In genomic region chr17:43018008-43018853, GRCh38 we compare ENCODE assay signal across 8 cellular contexts. TPM values are rescaled to one million over a fixed set of nuclear protein-coding genes. Genes with fewer than 3 reads are reported as not detected.
A peak's percentile ranks its signal among the peaks of the same experiment; 100 is the strongest.
DNase-seq lines count a peak whose midpoint lies in the region; ATAC-seq, FAIRE-seq and TF ChIP-seq lines count a peak whose summit lies in the region.

No MANE protein-coding gene starts in this region.

- peaks cover 32% of the 10 kb centered on the region; the same call in 1 of the 2 replicates for H4K20me1 ChIP-seq in IMR-90 (ENCODE audit: insufficient read depth, low read length)
- H4K20me1 ChIP-seq in astrocyte (ENCODE audit: insufficient read depth, low read length): peaks cover 32% of the 10 kb centered on the region
- no peaks in the 10 kb centered on the region for H4K20me1 ChIP-seq in MM.1S (ENCODE audit: insufficient read depth, low read length)

- no peak overlapping the region for H2AK5ac ChIP-seq in IMR-90 (ENCODE audit: low read depth, low read length)

- H3K14ac ChIP-seq in IMR-90 (replicated peaks; ENCODE audit: low read depth, low read length): no peak overlapping the region

- H2BK5ac ChIP-seq in IMR-90 (ENCODE audit: low read depth, low read length, poor library complexity, severe bottlenecking): no peak overlapping the region

- no peaks in the 10 kb centered on the region for H3K9me3 Mint-ChIP-seq in astrocyte (ENCODE audit: unreplicated experiment)
- no peaks in the 10 kb centered on the region for H3K9me3 Mint-ChIP-seq in naive thymus-derived CD8-positive, alpha-beta T cell

- no peak overlapping the region for H3K18ac ChIP-seq in IMR-90 (ENCODE audit: low read depth, low read length)

- no peak overlapping the region for H3K4me2 ChIP-seq in IMR-90 (ENCODE audit: low read depth, low read length)
- H3K4me2 ChIP-seq in astrocyte (ENCODE audit: low read length): peak overlapping the region; percentile 22
- H3K4me2 ChIP-seq in MM.1S (ENCODE audit: low read depth, low read length): no peak overlapping the region

- peaks cover 12% of the 10 kb centered on the region for H3K4me1 ChIP-seq in IMR-90 (ENCODE audit: control insufficient read depth, insufficient read depth, low read length)
- peaks cover 20% of the 10 kb centered on the region for H3K4me1 ChIP-seq in astrocyte (ENCODE audit: insufficient read depth, low read length)
- H3K4me1 ChIP-seq in MM.1S (ENCODE audit: low read length): no peaks in the 10 kb centered on the region

- H3K27me3 Mint-ChIP-seq in astrocyte (ENCODE audit: low read depth, unreplicated experiment): no peaks in the 10 kb centered on the region
- no peaks in the 10 kb centered on the region for H3K27me3 Mint-ChIP-seq in naive thymus-derived CD8-positive, alpha-beta T cell

- H3K9ac ChIP-seq in IMR-90 (ENCODE audit: low read depth, low read length): no peak overlapping the region
- no peak overlapping the region for H3K9ac ChIP-seq in astrocyte (ENCODE audit: low read length)
- H3K9ac ChIP-seq in MM.1S (ENCODE audit: low read length): no peak overlapping the region

- no peak overlapping the region for H3K56ac ChIP-seq in IMR-90 (ENCODE audit: extremely low read depth, insufficient read depth, low read length)

- H3K27ac ChIP-seq in IMR-90 (ENCODE audit: insufficient read depth, low read length): no peak overlapping the region
- H3K27ac ChIP-seq in astrocyte (ENCODE audit: low read depth, low read length): no peak overlapping the region
- H3K27ac ChIP-seq in MM.1S (ENCODE audit: low read length): no peak overlapping the region

- TF ChIP-seq RAD21 in IMR-90 (IDR thresholded peaks at IDR 0.05; ENCODE audit: low read length): no peak

- peaks cover 46% of the 10 kb centered on the region for H3K4me1 Mint-ChIP-seq in astrocyte (ENCODE audit: low read depth, unreplicated experiment)
- peaks cover 19 to 50% (median 31%) of the 10 kb centered on the region in 4 donors for H3K4me1 Mint-ChIP-seq in naive thymus-derived CD8-positive, alpha-beta T cell

- no peak for FAIRE-seq in astrocyte (lab: Jason Lieb, UNC)

- intact Hi-C loops in IMR-90 (cut with micrococcal nuclease): no loop called here

- no peaks in the 10 kb centered on the region for H3K9me2 ChIP-seq in MM.1S (replicated peaks; ENCODE audit: insufficient read depth, low read length)

- H4K5ac ChIP-seq in IMR-90 (ENCODE audit: low read depth, low read length): no peak overlapping the region

- H2AK9ac ChIP-seq in IMR-90 (replicated peaks; ENCODE audit: low read depth, low read length, poor library complexity): peak overlapping the region; percentile 50

- no TSS peak for BruUV-seq in IMR-90 (replicated peaks; lab: Mats Ljungman, UMichigan)

- peak overlapping the region; percentile 45 for H3K23ac ChIP-seq in IMR-90 (ENCODE audit: low read depth, low read length)

- H4K91ac ChIP-seq in IMR-90 (ENCODE audit: insufficient read depth, low read depth, low read length): no peak overlapping the region

- H3K4ac ChIP-seq in IMR-90 (ENCODE audit: low read depth, low read length): no peak overlapping the region

- TF ChIP-seq POLR2A in IMR-90 (IDR thresholded peaks at IDR 0.05; ENCODE audit: low read depth, low read length): no peak

- peaks cover 5% of the 10 kb centered on the region; the same call in 1 of the 2 replicates for H3F3A ChIP-seq in MM.1S (ENCODE audit: insufficient read depth, low read length)

- in situ Hi-C loops in IMR-90 (cut with MboI; ENCODE audit: low sequenced_read_pairs): no loop called here

- H3K9me3 ChIP-seq in IMR-90 (ENCODE audit: control insufficient read depth, insufficient read depth, low read length) (no peaks in the 10 kb centered on the region), astrocyte (ENCODE audit: insufficient read depth, low read depth, low read length) (no peaks in the 10 kb centered on the region), MM.1S (replicated peaks; ENCODE audit: insufficient read depth, low read length) (no peaks in the 10 kb centered on the region), MG63 (no peaks in the 10 kb centered on the region)

- TF ChIP-seq CTCF in IMR-90 (conservative IDR thresholded peaks at IDR 0.05; ENCODE audit: low read depth, low read length) (no peak), astrocyte (IDR thresholded peaks at IDR 0.05; ENCODE audit: insufficient read depth, low read depth, low read length) (no peak), MM.1S (IDR thresholded peaks at IDR 0.05; ENCODE audit: low read length) (no peak)

- DNase-seq in DMS79 treated with DMSO at 0.1 percent for 48 hours (lab: John Stamatoyannopoulos, UW): peak; percentile 23
- no peak for DNase-seq in IMR-90
- DNase-seq in astrocyte (ENCODE audit: low read depth): no peak
- DNase-seq in naive thymus-derived CD8-positive, alpha-beta T cell: peak in 7 of 10 donors; percentile 17 to 70 (median 45)
- DNase-seq in SIG-M5 (lab: John Stamatoyannopoulos, UW): no peak
- DNase-seq in MM.1S: no peak
- no peak for DNase-seq in MG63

- no peak overlapping the region for H2BK120ac ChIP-seq in IMR-90 (ENCODE audit: low read depth, low read length)

- peak overlapping the region; percentile 69 for H3K27ac Mint-ChIP-seq in astrocyte (ENCODE audit: unreplicated experiment)
- H3K27ac Mint-ChIP-seq in naive thymus-derived CD8-positive, alpha-beta T cell: peak overlapping the region; percentile 58 to 89 (median 79)

- dilution Hi-C loops in IMR-90 (cut with HindIII; ENCODE audit: low sequenced_read_pairs, unreplicated experiment): no loop called here

- H3K36me3 Mint-ChIP-seq in astrocyte (ENCODE audit: low read depth, unreplicated experiment): peaks cover 11% of the 10 kb centered on the region
- H3K36me3 Mint-ChIP-seq in naive thymus-derived CD8-positive, alpha-beta T cell: peaks cover 0 to 17% (median 3%) of the 10 kb centered on the region in 3 donors

- CTCF ChIA-PET in IMR-90 (lab: Yijun Ruan, JAX): no interaction called here

- peak overlapping the region; percentile 6 for H3K4me3 Mint-ChIP-seq in astrocyte (ENCODE audit: unreplicated experiment)
- H3K4me3 Mint-ChIP-seq in naive thymus-derived CD8-positive, alpha-beta T cell: peak overlapping the region in 2 of 10 donors; percentile 10 to 34

- no peak overlapping the region for H4K8ac ChIP-seq in IMR-90 (ENCODE audit: low read depth in 2 of 2, low read length in 2 of 2)

- 74% methylated on average over 4 of the region's 19 CpGs; no CpG with 5 or more reads in 1 of the 2 experiments for WGBS in IMR-90 (ENCODE audit: extremely low coverage in 2 of 2, insufficient read length in 1 of 2), 2 experiments

- H3K27me3 ChIP-seq in IMR-90 (ENCODE audit: control insufficient read depth, insufficient read depth, low read length) (no peaks in the 10 kb centered on the region), astrocyte (ENCODE audit: insufficient read depth, low read length) (no peaks in the 10 kb centered on the region), MM.1S (replicated peaks; ENCODE audit: insufficient read depth, low read length) (no peaks in the 10 kb centered on the region), MG63 (no peaks in the 10 kb centered on the region)

- no peak overlapping the region for H2AFZ ChIP-seq in IMR-90 (replicated peaks; ENCODE audit: low read length, poor library complexity)
- no peak overlapping the region for H2AFZ ChIP-seq in astrocyte (ENCODE audit: low read depth, low read length)
- H2AFZ ChIP-seq in MM.1S (ENCODE audit: low read length): no peak overlapping the region

- H2BK20ac ChIP-seq in IMR-90 (ENCODE audit: low read depth, low read length): no peak overlapping the region

- H3K79me2 ChIP-seq in astrocyte (ENCODE audit: insufficient read depth, low read length) (peaks cover 42% of the 10 kb centered on the region), MM.1S (ENCODE audit: low read length) (no peaks in the 10 kb centered on the region)

- H3K4me3 ChIP-seq in IMR-90 (ENCODE audit: insufficient read depth, low read depth, low read length) (no peak overlapping the region), astrocyte (ENCODE audit: insufficient read depth, low read depth, low read length) (no peak overlapping the region), MM.1S (ENCODE audit: low read length) (no peak overlapping the region), MG63 (no peak overlapping the region)

- peaks cover 27% of the 10 kb centered on the region for H3K9me1 ChIP-seq in IMR-90 (ENCODE audit: insufficient read depth, low read length)

- POLR2A ChIA-PET in IMR-90 (lab: Charles Lee; ENCODE audit: unreplicated experiment): no interaction called here
- POLR2A ChIA-PET in naive thymus-derived CD8-positive, alpha-beta T cell (lab: Charles Lee): interaction anchor here (0.6 to 3.7 kb wide), 4 partner anchors 13 to 37 kb away, joined by 3 to 12 read pairs (median 4); partner anchors contain the start of gene RPL27

- peaks cover 52% of the 10 kb centered on the region for H3K36me3 ChIP-seq in IMR-90 (ENCODE audit: control insufficient read depth, insufficient read depth, low read length)
- peaks cover 8% of the 10 kb centered on the region for H3K36me3 ChIP-seq in astrocyte (ENCODE audit: insufficient read depth, low read length)
- no peaks in the 10 kb centered on the region for H3K36me3 ChIP-seq in MM.1S (replicated peaks; ENCODE audit: insufficient read depth, low read length)
- H3K36me3 ChIP-seq in MG63: peaks cover 60% of the 10 kb centered on the region

- H2BK15ac ChIP-seq in IMR-90 (ENCODE audit: low read depth, low read length): no peak overlapping the region

- peaks cover 15 to 66% of the 10 kb centered on the region in 2 experiments; a peak in 3 of 4 replicates for H3K79me1 ChIP-seq in IMR-90 (ENCODE audit: low read depth in 1 of 2, low read length in 2 of 2)

- ATAC-seq in IMR-90 (ENCODE audit: low read depth): no peak
- ATAC-seq in naive thymus-derived CD8-positive, alpha-beta T cell: peak; percentile 38 to 60
- no peak for ATAC-seq in GM19023 (IDR thresholded peaks at IDR 0.05; ENCODE audit: unreplicated experiment)

RNA-seq across cellular contexts. Expression of gene VAT1, which starts 4.0 kb away (rescaled TPM):
- total RNA-seq in IMR-90 (2012; rRNA removed) (81.1 and 101 TPM in 2 replicates), astrocyte (348 and 413 TPM in 2 replicates)
- polyA plus RNA-seq in IMR-90 (2012; rRNA removed): 97.3 and 108 TPM in 2 replicates
- 71.0 and 147 TPM in 2 replicates for polyA plus RNA-seq in IMR-90 (2012; cell fraction: cytosol; rRNA removed)
- 52.1 and 70.3 TPM in 2 replicates for polyA plus RNA-seq in IMR-90 (2012; cell fraction: nucleus; rRNA removed; ENCODE audit: low replicate concordance)
- total RNA-seq in naive thymus-derived CD8-positive, alpha-beta T cell: 10 to 100 TPM; 36.7 to 42.2 TPM
- polyA plus RNA-seq in naive thymus-derived CD8-positive, alpha-beta T cell: 10 to 100 TPM; 24.7 to 33.9 (median 28.2) TPM
- 181 and 263 TPM in 2 replicates for total RNA-seq in MG63 (2014; rRNA removed; shearing (Covaris generic); ENCODE audit: low replicate concordance)

RNA-seq across cellular contexts. Expression of gene RND2, which starts 6.8 kb away (rescaled TPM):
- total RNA-seq in IMR-90 (2012; rRNA removed): 1.1 TPM in 2 replicates
- 1.8 and 1.9 TPM in 2 replicates for polyA plus RNA-seq in IMR-90 (2012; rRNA removed)
- polyA plus RNA-seq in IMR-90 (2012; cell fraction: cytosol; rRNA removed): 2.1 and 2.5 TPM in 2 replicates
- 0.89 and 1.0 TPM in 2 replicates for polyA plus RNA-seq in IMR-90 (2012; cell fraction: nucleus; rRNA removed; ENCODE audit: low replicate concordance)
- total RNA-seq in astrocyte: 1.3 and 2.3 TPM in 2 replicates
- total RNA-seq in naive thymus-derived CD8-positive, alpha-beta T cell: under 1 TPM in 1 of 2 experiments, not detected in 1; 0.16 TPM
- polyA plus RNA-seq in naive thymus-derived CD8-positive, alpha-beta T cell: under 1 TPM in 2 of 3 donors, not detected in 1; 0.08 to 0.09 TPM
- total RNA-seq in MG63 (2014; rRNA removed; shearing (Covaris generic); ENCODE audit: low replicate concordance): not detected in 2 replicates

RNA-seq across cellular contexts. Expression of gene IFI35, which starts 11.6 kb away (rescaled TPM):
- total RNA-seq in IMR-90 (2012; rRNA removed) (13.1 and 17.0 TPM in 2 replicates), astrocyte (60.5 and 72.8 TPM in 2 replicates)
- 15.0 and 15.8 TPM in 2 replicates for polyA plus RNA-seq in IMR-90 (2012; rRNA removed)
- polyA plus RNA-seq in IMR-90 (2012; cell fraction: cytosol; rRNA removed): 24.0 and 28.4 TPM in 2 replicates
- polyA plus RNA-seq in IMR-90 (2012; cell fraction: nucleus; rRNA removed; ENCODE audit: low replicate concordance): 20.7 and 29.0 TPM in 2 replicates
- 10 to 100 TPM; 35.7 to 39.1 TPM for total RNA-seq in naive thymus-derived CD8-positive, alpha-beta T cell
- 10 to 100 TPM; 44.8 to 49.8 (median 47.2) TPM for polyA plus RNA-seq in naive thymus-derived CD8-positive, alpha-beta T cell
- total RNA-seq in MG63 (2014; rRNA removed; shearing (Covaris generic); ENCODE audit: low replicate concordance): 10.7 and 26.8 TPM in 2 replicates

RNA-seq across cellular contexts. Expression of gene RPL27, which starts 20.0 kb away (rescaled TPM):
- total RNA-seq in IMR-90 (2012; rRNA removed) (1,595 and 1,663 TPM in 2 replicates), astrocyte (993 and 1,032 TPM in 2 replicates)
- 2,806 and 4,622 TPM in 2 replicates for polyA plus RNA-seq in IMR-90 (2012; rRNA removed)
- 1,884 and 2,403 TPM in 2 replicates for polyA plus RNA-seq in IMR-90 (2012; cell fraction: cytosol; rRNA removed)
- 413 and 1,434 TPM in 2 replicates for polyA plus RNA-seq in IMR-90 (2012; cell fraction: nucleus; rRNA removed; ENCODE audit: low replicate concordance)
- 1,000 to 10,000 TPM; 1,609 to 1,640 TPM for total RNA-seq in naive thymus-derived CD8-positive, alpha-beta T cell
- 1,000 to 10,000 TPM; 2,416 to 2,846 (median 2,434) TPM for polyA plus RNA-seq in naive thymus-derived CD8-positive, alpha-beta T cell
- total RNA-seq in MG63 (2014; rRNA removed; shearing (Covaris generic); ENCODE audit: low replicate concordance): 2,193 and 2,673 TPM in 2 replicates

RNA-seq across cellular contexts. Expression of gene RUNDC1, which starts 37.9 kb away (rescaled TPM):
- total RNA-seq in IMR-90 (2012; rRNA removed): 7.0 and 8.1 TPM in 2 replicates
- polyA plus RNA-seq in IMR-90 (2012; rRNA removed): 7.4 and 7.9 TPM in 2 replicates
- polyA plus RNA-seq in IMR-90 (2012; cell fraction: cytosol; rRNA removed): 6.5 and 6.6 TPM in 2 replicates
- polyA plus RNA-seq in IMR-90 (2012; cell fraction: nucleus; rRNA removed; ENCODE audit: low replicate concordance): 6.6 and 7.1 TPM in 2 replicates
- total RNA-seq in astrocyte: 13.2 and 13.8 TPM in 2 replicates
- total RNA-seq in naive thymus-derived CD8-positive, alpha-beta T cell: 10 to 100 TPM; 18.6 to 18.8 TPM
- polyA plus RNA-seq in naive thymus-derived CD8-positive, alpha-beta T cell: 10 to 100 TPM; 11.8 to 15.9 (median 14.6) TPM
- 3.8 and 5.1 TPM in 2 replicates for total RNA-seq in MG63 (2014; rRNA removed; shearing (Covaris generic); ENCODE audit: low replicate concordance)

Comparison
In these comparisons a context has a peak if more than half of its experiments do, and no peak if none do; other contexts are left out.
1. DNase-seq: peak in DMS79 treated with DMSO at 0.1 percent for 48 hours (single experiment) and naive thymus-derived CD8-positive, alpha-beta T cell (7 of 10); none in IMR-90 (single experiment), astrocyte (single experiment), SIG-M5 (single experiment), MM.1S (single experiment) and MG63 (single experiment).
2. ATAC-seq: peak in naive thymus-derived CD8-positive, alpha-beta T cell (2 of 2); none in IMR-90 (single experiment) and GM19023 (single experiment).